39 cellular contexts compared by ENCODE assay signal in the genomic region with DNA sequence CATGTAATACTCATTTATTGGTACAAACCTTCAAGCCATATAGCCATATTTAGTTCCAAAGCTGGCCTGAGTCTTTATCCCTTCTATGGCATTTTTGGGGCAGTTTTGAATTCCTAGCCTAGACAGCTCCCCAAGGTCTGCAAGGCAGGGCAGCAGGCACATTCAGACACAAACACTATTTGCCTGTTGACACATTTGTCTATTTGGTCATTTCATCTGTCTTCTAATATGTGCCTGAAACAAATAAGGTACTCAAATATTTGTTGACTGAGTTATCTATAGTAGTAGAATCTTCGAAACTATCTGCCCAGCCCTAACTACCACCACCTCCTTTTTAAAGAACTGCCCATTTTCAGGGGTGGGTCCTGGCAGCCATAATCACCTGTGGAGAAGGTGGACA. TPM values are rescaled to one million over a fixed set of nuclear protein-coding genes. Genes with fewer than 3 reads are reported as not detected.
"Had no signal": no experiment of that assay in that cellular context is flagged by ENCODE, and none has a peak within 500 bp of the region (broad histone marks: within the 10 kb centered on the region; RNA-seq: fewer than 3 reads in every experiment).

No MANE protein-coding gene starts in this region.

- H3K9me3 Mint-ChIP-seq: activated B cell treated with CpG ODN at 0.5 μM for 24 hours; activated CD4-positive, alpha-beta memory T cell treated with anti-CD3 and anti-CD28 coated beads for 36 hours; activated CD4-positive, alpha-beta T cell treated with anti-CD3 and anti-CD28 coated beads, Interleukin-2, amount 10 ng/mL, durations not matched to agents 24 days and 14 days; activated CD8-positive, alpha-beta T cell treated with anti-CD3 and anti-CD28 coated beads for 36 hours; activated naive CD4-positive, alpha-beta T cell treated with anti-CD3 and anti-CD28 coated beads for 36 hours; activated naive CD4-positive, alpha-beta T cell treated with anti-CD3 and anti-CD28 coated beads, Interleukin-2, amount 50 U/mL, for 72 hours; activated naive CD8-positive, alpha-beta T cell treated with anti-CD3 and anti-CD28 coated beads for 36 hours; activated T-cell treated with anti-CD3 and anti-CD28 coated beads, Interleukin-2, amount 50 U/mL, for 4 hours; activated T-cell treated with anti-CD3 and anti-CD28 coated beads, Interleukin-2, amount 50 U/mL, for 72 hours; activated T-helper 1 cell treated with anti-CD3 and anti-CD28 coated beads, Interleukin-12 subunit alpha, Interleukin-12 subunit beta, Interleukin-2, Interleukin-4 antibody, amounts not matched to agents 30 ng/mL and 10 ng/mL and 1 ng/mL, durations not matched to agents 14 hours and 24 hours and 36 hours; activated T-helper 17 cell treated with anti-CD3 and anti-CD28 coated beads, Interleukin-2, amount 50 U/mL, for 72 hours; brain; central memory CD8-positive, alpha-beta T cell; T-helper 1 cell treated with Interleukin-12 subunit alpha and Interleukin-12 subunit beta and Interleukin-4 antibody, amounts not matched to agents 30 μg/mL and 1 μg/mL, for 36 hours; T-helper 2 cell treated with Interferon-gamma antibody and Interleukin-4, amounts not matched to agents 5 μg/mL and 100 μg/mL, for 36 hours had no signal

- H3K4me3 ChIP-seq: adrenal gland, ascending aorta, cardiac muscle cell had no signal

- H3K4me1 Mint-ChIP-seq: activated B cell treated with CpG ODN at 0.5 μM for 24 hours; activated CD4-positive, alpha-beta T cell treated with anti-CD3 and anti-CD28 coated beads, Interleukin-2, amount 10 ng/mL, durations not matched to agents 24 days and 14 days; activated naive CD8-positive, alpha-beta T cell treated with anti-CD3 and anti-CD28 coated beads for 36 hours; activated T-helper 17 cell treated with anti-CD3 and anti-CD28 coated beads, Interleukin-2, amount 50 U/mL, for 72 hours; central memory CD8-positive, alpha-beta T cell had no signal

- H3K27ac Mint-ChIP-seq: activated B cell treated with CpG ODN at 0.5 μM for 24 hours; activated CD4-positive, alpha-beta memory T cell treated with anti-CD3 and anti-CD28 coated beads for 36 hours; activated CD4-positive, alpha-beta T cell treated with anti-CD3 and anti-CD28 coated beads, Interleukin-2, amount 10 ng/mL, durations not matched to agents 24 days and 14 days; activated CD8-positive, alpha-beta T cell treated with anti-CD3 and anti-CD28 coated beads for 36 hours; activated naive CD4-positive, alpha-beta T cell treated with anti-CD3 and anti-CD28 coated beads for 36 hours; activated naive CD4-positive, alpha-beta T cell treated with anti-CD3 and anti-CD28 coated beads, Interleukin-2, amount 50 U/mL, for 72 hours; activated naive CD8-positive, alpha-beta T cell treated with anti-CD3 and anti-CD28 coated beads for 36 hours; activated T-cell treated with anti-CD3 and anti-CD28 coated beads, Interleukin-2, amount 50 U/mL, for 72 hours; activated T-helper 1 cell treated with anti-CD3 and anti-CD28 coated beads, Interleukin-12 subunit alpha, Interleukin-12 subunit beta, Interleukin-2, Interleukin-4 antibody, amounts not matched to agents 30 ng/mL and 10 ng/mL and 1 ng/mL, durations not matched to agents 14 hours and 24 hours and 36 hours; activated T-helper 17 cell treated with anti-CD3 and anti-CD28 coated beads, Interleukin-2, amount 50 U/mL, for 72 hours; brain; T-helper 1 cell treated with Interleukin-12 subunit alpha and Interleukin-12 subunit beta and Interleukin-4 antibody, amounts not matched to agents 30 μg/mL and 1 μg/mL, for 36 hours; T-helper 2 cell treated with Interferon-gamma antibody and Interleukin-4, amounts not matched to agents 5 μg/mL and 100 μg/mL, for 36 hours had no signal

- H3K4me3 Mint-ChIP-seq: activated B cell treated with CpG ODN at 0.5 μM for 24 hours; activated CD4-positive, alpha-beta memory T cell treated with anti-CD3 and anti-CD28 coated beads for 36 hours; activated CD4-positive, alpha-beta T cell treated with anti-CD3 and anti-CD28 coated beads, Interleukin-2, amount 10 ng/mL, durations not matched to agents 24 days and 14 days; activated CD8-positive, alpha-beta T cell treated with anti-CD3 and anti-CD28 coated beads for 36 hours; activated naive CD4-positive, alpha-beta T cell treated with anti-CD3 and anti-CD28 coated beads for 36 hours; activated naive CD8-positive, alpha-beta T cell treated with anti-CD3 and anti-CD28 coated beads for 36 hours; activated T-cell treated with anti-CD3 and anti-CD28 coated beads, Interleukin-2, amount 50 U/mL, for 4 hours; activated T-cell treated with anti-CD3 and anti-CD28 coated beads, Interleukin-2, amount 50 U/mL, for 72 hours; activated T-helper 1 cell treated with anti-CD3 and anti-CD28 coated beads, Interleukin-12 subunit alpha, Interleukin-12 subunit beta, Interleukin-2, Interleukin-4 antibody, amounts not matched to agents 30 ng/mL and 10 ng/mL and 1 ng/mL, durations not matched to agents 14 hours and 24 hours and 36 hours; activated T-helper 17 cell treated with anti-CD3 and anti-CD28 coated beads, Interleukin-2, amount 50 U/mL, for 72 hours; brain; central memory CD8-positive, alpha-beta T cell; T-helper 1 cell treated with Interleukin-12 subunit alpha and Interleukin-12 subunit beta and Interleukin-4 antibody, amounts not matched to agents 30 μg/mL and 1 μg/mL, for 36 hours; T-helper 2 cell treated with Interferon-gamma antibody and Interleukin-4, amounts not matched to agents 5 μg/mL and 100 μg/mL, for 36 hours had no signal

- H3K36me3 Mint-ChIP-seq: activated CD4-positive, alpha-beta memory T cell treated with anti-CD3 and anti-CD28 coated beads for 36 hours; activated naive CD4-positive, alpha-beta T cell treated with anti-CD3 and anti-CD28 coated beads, Interleukin-2, amount 50 U/mL, for 72 hours; activated naive CD8-positive, alpha-beta T cell treated with anti-CD3 and anti-CD28 coated beads for 36 hours; brain had no signal

- H3K27me3 Mint-ChIP-seq: brain had no signal

- FAIRE-seq: bronchial epithelial cell, TTC549 had no signal

- H3K27ac ChIP-seq: adrenal gland, ascending aorta, cardiac muscle cell, VCaP had no signal

- H3K36me3 ChIP-seq: adrenal gland, ascending aorta, cardiac muscle cell had no signal

- DNase-seq: activated B cell treated with CpG ODN at 0.5 μM for 24 hours; activated CD4-positive, alpha-beta memory T cell treated with anti-CD3 and anti-CD28 coated beads for 36 hours; activated CD4-positive, alpha-beta T cell treated with anti-CD3 and anti-CD28 coated beads for 4 hours; activated CD4-positive, alpha-beta T cell treated with anti-CD3 and anti-CD28 coated beads, Interleukin-2, amount 10 ng/mL, durations not matched to agents 24 days and 14 days; activated CD4-positive, alpha-beta T cell treated with anti-CD3 and anti-CD28 coated beads, Interleukin-2, amount 50 U/mL, for 1 hour; activated CD4-positive, alpha-beta T cell treated with anti-CD3 and anti-CD28 coated beads, Interleukin-2, amount 50 U/mL, for 4 hours; activated CD4-positive, CD25-positive, alpha-beta regulatory T cell treated with anti-CD3 and anti-CD28 coated beads, Interleukin-2, amount 50 U/mL, for 72 hours; activated CD8-positive, alpha-beta memory T cell treated with anti-CD3 and anti-CD28 coated beads, Interleukin-2, amount 50 U/mL, for 4 hours; activated CD8-positive, alpha-beta T cell treated with anti-CD3 and anti-CD28 coated beads for 36 hours; activated effector memory CD4-positive, alpha-beta T cell treated with anti-CD3 and anti-CD28 coated beads, Interleukin-2, amount 50 U/mL, for 16 hours; activated gamma-delta T cell treated with Interleukin-2 at 50 U/mL for 16 hours; activated naive CD4-positive, alpha-beta T cell; activated naive CD4-positive, alpha-beta T cell treated with anti-CD3 and anti-CD28 coated beads for 36 hours; activated naive CD4-positive, alpha-beta T cell treated with anti-CD3 and anti-CD28 coated beads, Interleukin-2, amount 50 U/mL, for 16 hours; activated naive CD8-positive, alpha-beta T cell treated with anti-CD3 and anti-CD28 coated beads for 36 hours; activated T-cell treated with anti-CD3 and anti-CD28 coated beads for 4 hours; activated T-cell treated with anti-CD3 and anti-CD28 coated beads, Interleukin-2, amount 50 U/mL, for 1 hour; activated T-cell treated with anti-CD3 and anti-CD28 coated beads, Interleukin-2, amount 50 U/mL, for 4 hours; activated T-cell treated with anti-CD3 and anti-CD28 coated beads, Interleukin-2, amount 50 U/mL, for 72 hours; adrenal gland; amniotic stem cell; anterior cingulate cortex; caudate nucleus; cerebellar nuclear complex; T-helper 1 cell; T-helper 2 cell; T-helper 9 cell had no signal

- H3K4me1 ChIP-seq: adrenal gland, ascending aorta had no signal

- H3K27me3 ChIP-seq: adrenal gland, ascending aorta had no signal

- H3K9me3 ChIP-seq: adrenal gland, ascending aorta had no signal

- ATAC-seq: activated CD8-positive, alpha-beta T cell treated with anti-CD3 and anti-CD28 coated beads for 36 hours; activated naive CD4-positive, alpha-beta T cell treated with anti-CD3 and anti-CD28 coated beads, Interleukin-2, amount 50 U/mL, for 72 hours; activated T-cell treated with anti-CD3 and anti-CD28 coated beads, Interleukin-2, amount 50 U/mL, for 4 hours; activated T-cell treated with anti-CD3 and anti-CD28 coated beads, Interleukin-2, amount 50 U/mL, for 72 hours; activated T-helper 17 cell treated with anti-CD3 and anti-CD28 coated beads, Interleukin-2, amount 50 U/mL, for 72 hours had no signal

RNA-seq across cellular contexts. Expression of gene PPM1H, which starts 9.3 kb away (rescaled TPM):
- total RNA-seq: activated B cell treated with CpG ODN at 0.5 μM for 24 hours; activated CD4-positive, alpha-beta memory T cell treated with anti-CD3 and anti-CD28 coated beads for 36 hours; activated CD4-positive, alpha-beta T cell treated with anti-CD3 and anti-CD28 coated beads, Interleukin-2, amount 10 ng/mL, durations not matched to agents 24 days and 14 days; activated naive CD4-positive, alpha-beta T cell treated with anti-CD3 and anti-CD28 coated beads for 36 hours; activated T-cell treated with anti-CD3 and anti-CD28 coated beads, Interleukin-2, amount 50 U/mL, for 72 hours; activated T-helper 1 cell treated with anti-CD3 and anti-CD28 coated beads, Interleukin-12 subunit alpha, Interleukin-12 subunit beta, Interleukin-2, Interleukin-4 antibody, amounts not matched to agents 30 ng/mL and 10 ng/mL and 1 ng/mL, durations not matched to agents 14 hours and 24 hours and 36 hours; activated T-helper 17 cell treated with anti-CD3 and anti-CD28 coated beads, Interleukin-2, amount 50 U/mL, for 72 hours had no signal
